14 cellular contexts compared by ENCODE assay signal in genomic region chr2:223701761-223702160, GRCh38.
A peak's percentile ranks its signal among the peaks of the same experiment; 100 is the strongest.
DNase-seq lines count a peak whose midpoint lies in the region; ATAC-seq, FAIRE-seq and TF ChIP-seq lines count a peak whose summit lies in the region.
"Had no signal": no experiment of that assay in that cellular context is flagged by ENCODE, and none has a peak within 500 bp of the region (broad histone marks: within the 10 kb centered on the region; RNA-seq: fewer than 3 reads in every experiment).

No MANE protein-coding gene starts in this region.

- BruUV-seq in HepG2 (replicated peaks; lab: Mats Ljungman, UMichigan), result no TSS peak
- BruUV-seq in HCT116 (replicated peaks; lab: Mats Ljungman, UMichigan), result no TSS peak
- BruUV-seq in K562 (replicated peaks; lab: Mats Ljungman, UMichigan), result no TSS peak

- CTCF ChIA-PET in HepG2 (lab: Yijun Ruan, JAX; ENCODE audit: low intra/inter-chr PET ratio, low total read pairs) (no interaction called here), HCT116 (lab: Charles Lee) (no interaction called here), K562 (lab: Yijun Ruan, JAX; ENCODE audit: low intra/inter-chr PET ratio) (no interaction called here)

- ATAC-seq in HepG2 (no peak), right lobe of liver (no peak), HCT116 (no peak), K562 (no peak), mucosa of descending colon (no peak), GM21529 (IDR thresholded peaks at IDR 0.05; ENCODE audit: unreplicated experiment) (no peak)
- ATAC-seq: CD8-positive, alpha-beta T cell had no signal

- no peaks in the 10 kb centered on the region for H4K20me1 ChIP-seq in HepG2 (ENCODE audit: insufficient read depth, low read length)
- no peaks in the 10 kb centered on the region for H4K20me1 ChIP-seq in HCT116 (ENCODE audit: insufficient read depth)
- H4K20me1 ChIP-seq in K562 (replicated peaks; ENCODE audit: control insufficient read depth, insufficient read depth, low read length), result no peaks in the 10 kb centered on the region
- H4K20me1 ChIP-seq: BLaER1 treated with 17β-estradiol and CSF1 and Interleukin-3, amounts not matched to agents 10 nM and 100 nM had no signal

- DNase-seq in HepG2 (ENCODE audit: low spot score) (no peak), right lobe of liver (no peak), HCT116 (ENCODE audit: low read depth, low spot score) (no peak), K562 (ENCODE audit: extremely low read depth in 1 of 4, low spot score in 3 of 4) (no peak), mucosa of descending colon (no peak), cerebellar nuclear complex (lab: John Stamatoyannopoulos, UW) (no peak)
- DNase-seq: CD8-positive, alpha-beta T cell; DMS79 treated with DMSO at 0.1 percent for 48 hours; GF-D8; H9 had no signal

- no peak for TF ChIP-seq RAD21 in HepG2 (CRISPR knock-in tag; IDR thresholded peaks at IDR 0.05)
- TF ChIP-seq RAD21 in HCT116 (IDR thresholded peaks at IDR 0.05; ENCODE audit: low read depth), result no peak
- TF ChIP-seq RAD21 in K562 (CRISPR knock-in tag; conservative IDR thresholded peaks at IDR 0.05 in 1 of 2, IDR thresholded peaks at IDR 0.05 in 1 of 2), result no peak

- H3K9me2 ChIP-seq in HCT116 (ENCODE audit: insufficient read depth), result no peaks in the 10 kb centered on the region

- no peaks in the 10 kb centered on the region for H3K36me3 ChIP-seq in HepG2 (replicated peaks in 1 of 2; ENCODE audit: control insufficient read depth in 1 of 2, insufficient read depth in 2 of 2, low read length in 2 of 2)
- no peaks in the 10 kb centered on the region for H3K36me3 ChIP-seq in right lobe of liver
- no peaks in the 10 kb centered on the region for H3K36me3 ChIP-seq in HCT116 (ENCODE audit: control insufficient read depth in 1 of 2, insufficient read depth in 2 of 2, low read length in 2 of 2)
- no peaks in the 10 kb centered on the region; the same call in 2 of the 3 replicates for H3K36me3 ChIP-seq in K562 (ENCODE audit: control insufficient read depth, insufficient read depth, low read length)
- no peaks in the 10 kb centered on the region for H3K36me3 ChIP-seq in mucosa of descending colon (ENCODE audit: low read depth)
- H3K36me3 ChIP-seq: BLaER1 treated with 17β-estradiol and CSF1 and Interleukin-3, amounts not matched to agents 10 nM and 100 nM had no signal

- no peaks in the 10 kb centered on the region for H3K9me3 ChIP-seq in HepG2 (ENCODE audit: low read length)
- no peaks in the 10 kb centered on the region for H3K9me3 ChIP-seq in right lobe of liver
- H3K9me3 ChIP-seq in HCT116 (ENCODE audit: control insufficient read depth in 1 of 2, insufficient read depth in 1 of 2, low read depth in 1 of 2, low read length in 2 of 2), result no peaks in the 10 kb centered on the region
- H3K9me3 ChIP-seq in K562 (replicated peaks; ENCODE audit: control insufficient read depth, insufficient read depth, low read depth, low read length), result no peaks in the 10 kb centered on the region
- no peaks in the 10 kb centered on the region for H3K9me3 ChIP-seq in mucosa of descending colon
- H3K9me3 ChIP-seq: BLaER1 treated with 17β-estradiol and CSF1 and Interleukin-3, amounts not matched to agents 10 nM and 100 nM had no signal

- no peak for TF ChIP-seq CTCF in HepG2 (CRISPR knock-in tag; IDR thresholded peaks at IDR 0.05)
- TF ChIP-seq CTCF in right lobe of liver (IDR thresholded peaks at IDR 0.05), result no peak
- no peak for TF ChIP-seq CTCF in HCT116 (IDR thresholded peaks at IDR 0.05 in 2 of 3, conservative IDR thresholded peaks at IDR 0.05 in 1 of 3; ENCODE audit: borderline replicate concordance in 1 of 3, insufficient read depth in 1 of 3, low read depth in 2 of 3, low read length in 2 of 3)
- no peak for TF ChIP-seq CTCF in K562 (IDR thresholded peaks at IDR 0.05 in 2 of 3, conservative IDR thresholded peaks at IDR 0.05 in 1 of 3; ENCODE audit: insufficient read depth in 2 of 3, low read depth in 1 of 3, low read length in 3 of 3)
- no peak for TF ChIP-seq CTCF in mucosa of descending colon (IDR thresholded peaks at IDR 0.05)

- intact Hi-C loops in HepG2 (cut with micrococcal nuclease; ENCODE audit: unreplicated experiment), result no loop called here
- intact Hi-C loops in right lobe of liver (cut with DNase I), result no loop called here
- intact Hi-C loops in HCT116 (cut with micrococcal nuclease), result no loop called here
- intact Hi-C loops in K562 (cut with micrococcal nuclease), result no loop called here
- intact Hi-C loops in mucosa of descending colon (cut with DNase I, micrococcal nuclease), result no loop called here

- H3K27ac ChIP-seq in HepG2 (ENCODE audit: extremely low read length, insufficient read depth, low read length), result no peak overlapping the region
- no peak overlapping the region for H3K27ac ChIP-seq in right lobe of liver
- H3K27ac ChIP-seq in HCT116 (ENCODE audit: low read depth, low read length), result peak overlapping the region; percentile 95
- H3K27ac ChIP-seq in K562 (ENCODE audit: extremely low read depth, low read depth, low read length), result no peak overlapping the region
- H3K27ac ChIP-seq: BLaER1 treated with 17β-estradiol and CSF1 and Interleukin-3, amounts not matched to agents 10 nM and 100 nM had no signal

- RAD21 ChIA-PET in HCT116 (lab: Charles Lee; ENCODE audit: low non-redundant PET in 1 of 2, low total read pairs in 2 of 2, uncharacterized antibody in 2 of 2, unreplicated experiment in 2 of 2), result no interaction called here

- TF ChIP-seq POLR2A in HepG2 (IDR thresholded peaks at IDR 0.05; ENCODE audit: insufficient read depth in 1 of 2, low read depth in 2 of 2, low read length in 2 of 2) (no peak), right lobe of liver (IDR thresholded peaks at IDR 0.05) (no peak), HCT116 (IDR thresholded peaks at IDR 0.05; ENCODE audit: borderline replicate concordance, extremely low read depth, insufficient read depth, insufficient read length) (no peak), K562 (conservative IDR thresholded peaks at IDR 0.05) (no peak)

- no peak overlapping the region for H3K4me3 ChIP-seq in HepG2 (replicated peaks in 1 of 3; ENCODE audit: insufficient read depth in 1 of 3, low read depth in 2 of 3, low read length in 3 of 3)
- H3K4me3 ChIP-seq in right lobe of liver, result no peak overlapping the region
- no peak overlapping the region for H3K4me3 ChIP-seq in HCT116 (replicated peaks in 1 of 2; ENCODE audit: low read depth in 1 of 2, low read length in 2 of 2)
- H3K4me3 ChIP-seq in K562, result no peak overlapping the region
- H3K4me3 ChIP-seq in mucosa of descending colon, result no peak overlapping the region
- H3K4me3 ChIP-seq: BLaER1 treated with 17β-estradiol and CSF1 and Interleukin-3, amounts not matched to agents 10 nM and 100 nM had no signal

- in situ Hi-C loops in HepG2 (cut with HindIII; ENCODE audit: extremely low pct_ligation_motif_present, low pct_unique_long_range_greater_than_20kb), result no loop called here
- in situ Hi-C loops in K562 (cut with MboI), result no loop called here

- H2AFZ ChIP-seq in HepG2 (ENCODE audit: low read length) (no peak overlapping the region), HCT116 (ENCODE audit: low read depth, low read length, poor library complexity, severe bottlenecking) (peak overlapping the region; percentile 4), K562 (ENCODE audit: low read depth, low read length) (no peak overlapping the region)

- H3K27me3 ChIP-seq in HepG2 (ENCODE audit: control insufficient read depth in 1 of 2, insufficient read depth in 2 of 2, low read length in 2 of 2) (no peaks in the 10 kb centered on the region), right lobe of liver (no peaks in the 10 kb centered on the region), HCT116 (ENCODE audit: insufficient read depth, low read length) (no peaks in the 10 kb centered on the region), K562 (ENCODE audit: control insufficient read depth in 2 of 2, insufficient read depth in 2 of 2, low read length in 2 of 2) (no peaks in the 10 kb centered on the region)
- H3K27me3 ChIP-seq: BLaER1 treated with 17β-estradiol and CSF1 and Interleukin-3, amounts not matched to agents 10 nM and 100 nM had no signal

- POLR2A ChIA-PET in HepG2 (lab: Yijun Ruan, JAX), result no interaction called here
- POLR2A ChIA-PET in HCT116 (lab: Charles Lee), result interaction anchor here (3.7 to 6.6 kb wide), 2 partner anchors 10 to 22 kb away, joined by 14 to 95 read pairs; no protein-coding TSS in a partner anchor
- POLR2A ChIA-PET in K562 (lab: Yijun Ruan, JAX), result no interaction called here

- H3K9me1 ChIP-seq in K562 (ENCODE audit: control insufficient read depth, insufficient read depth, low read length), result no peaks in the 10 kb centered on the region

- H3K4me2 ChIP-seq in HepG2 (ENCODE audit: low read depth, low read length) (no peak overlapping the region), HCT116 (ENCODE audit: low read length) (peak overlapping the region; percentile 4; the same call in 1 of the 2 replicates), K562 (ENCODE audit: insufficient read depth, low read length) (no peak overlapping the region)
- H3K4me2 ChIP-seq: BLaER1 treated with 17β-estradiol and CSF1 and Interleukin-3, amounts not matched to agents 10 nM and 100 nM had no signal

- FAIRE-seq in HepG2 (lab: Jason Lieb, UNC) (no peak), K562 (lab: Jason Lieb, UNC) (no peak)
- FAIRE-seq: D721Med, H1 had no signal

- WGBS in HepG2 (ENCODE audit: low lambda C conversion rate), result 45% methylated on average over 1 of the region's 1 CpG
- WGBS in right lobe of liver (ENCODE audit: insufficient coverage, low coverage, low lambda C conversion rate, missing lambda C conversion rate), result 80% methylated on average over 1 of the region's 1 CpG
- WGBS in K562 (ENCODE audit: insufficient coverage, low coverage, missing lambda C conversion rate), result 80% methylated on average over 1 of the region's 1 CpG

- TF ChIP-seq EP300 in HepG2 (IDR thresholded peaks at IDR 0.05; ENCODE audit: low read depth in 2 of 2, low read length in 2 of 2) (no peak), HepG2 (CRISPR knock-in tag; IDR thresholded peaks at IDR 0.05; ENCODE audit: borderline replicate concordance) (no peak), K562 (IDR thresholded peaks at IDR 0.05; ENCODE audit: low read length) (no peak)

- H3K4me1 ChIP-seq in HepG2 (ENCODE audit: insufficient read depth, low read length) (0 out of 2 replicates have a peak, but pooled peaks cover 2% of the 10 kb centered on the region), right lobe of liver (no peaks in the 10 kb centered on the region), HCT116 (ENCODE audit: control insufficient read depth in 1 of 2, insufficient read depth in 2 of 2, low read length in 2 of 2) (peaks cover 55 to 62% of the 10 kb centered on the region in 2 experiments), K562 (replicated peaks in 1 of 2; ENCODE audit: control insufficient read depth in 2 of 2, insufficient read depth in 2 of 2, low read length in 2 of 2) (no peaks in the 10 kb centered on the region), mucosa of descending colon (ENCODE audit: low read depth) (no peaks in the 10 kb centered on the region)

- H3K9ac ChIP-seq in HepG2 (ENCODE audit: insufficient read depth, low read depth, low read length) (no peak overlapping the region), HCT116 (ENCODE audit: low read length) (0 out of 2 replicates have a peak overlapping the region, but pooled peaks have one; percentile 5), K562 (ENCODE audit: insufficient read depth in 1 of 2, low read depth in 2 of 2, low read length in 2 of 2) (no peak overlapping the region)
- H3K9ac ChIP-seq: BLaER1 treated with 17β-estradiol and CSF1 and Interleukin-3, amounts not matched to agents 10 nM and 100 nM had no signal

- no peaks in the 10 kb centered on the region for H3K79me2 ChIP-seq in HepG2 (ENCODE audit: insufficient read depth, low read length)
- H3K79me2 ChIP-seq in HCT116 (ENCODE audit: insufficient read depth, low read length), result no peaks in the 10 kb centered on the region
- no peaks in the 10 kb centered on the region for H3K79me2 ChIP-seq in K562 (ENCODE audit: control insufficient read depth, insufficient read depth, low read length)

Comparison
In these comparisons a context has a peak if more than half of its experiments do, and no peak if none do; other contexts are left out.
1. Of the 241 proteins assayed by ChIP-seq in both HepG2 and K562: peak only in HepG2: MAFK; only in K562: RFX1; in both: none; in neither: 239.